Comparison of ENCODE assay signal across 1 cellular context in genomic region chr2:159557437-159558034, GRCh38.
TF ChIP-seq lines count a peak whose summit lies in the region.

No MANE protein-coding gene starts in this region.

TF ChIP-seq in H1, 55 proteins besides CTCF, POLR2A, EP300 and RAD21 (continued from another document):
- TF ChIP-seq JUN (IDR thresholded peaks at IDR 0.05; ENCODE audit: low read depth, low read length), result no peak
- no peak for TF ChIP-seq YY1 (IDR thresholded peaks at IDR 0.05; ENCODE audit: low read depth, low read length)
- no peak for TF ChIP-seq CBX8 (IDR thresholded peaks at IDR 0.05; ENCODE audit: borderline replicate concordance, low read depth, low read length)
